Comparison of ENCODE assay signal across 9 cellular contexts in the genomic region with DNA sequence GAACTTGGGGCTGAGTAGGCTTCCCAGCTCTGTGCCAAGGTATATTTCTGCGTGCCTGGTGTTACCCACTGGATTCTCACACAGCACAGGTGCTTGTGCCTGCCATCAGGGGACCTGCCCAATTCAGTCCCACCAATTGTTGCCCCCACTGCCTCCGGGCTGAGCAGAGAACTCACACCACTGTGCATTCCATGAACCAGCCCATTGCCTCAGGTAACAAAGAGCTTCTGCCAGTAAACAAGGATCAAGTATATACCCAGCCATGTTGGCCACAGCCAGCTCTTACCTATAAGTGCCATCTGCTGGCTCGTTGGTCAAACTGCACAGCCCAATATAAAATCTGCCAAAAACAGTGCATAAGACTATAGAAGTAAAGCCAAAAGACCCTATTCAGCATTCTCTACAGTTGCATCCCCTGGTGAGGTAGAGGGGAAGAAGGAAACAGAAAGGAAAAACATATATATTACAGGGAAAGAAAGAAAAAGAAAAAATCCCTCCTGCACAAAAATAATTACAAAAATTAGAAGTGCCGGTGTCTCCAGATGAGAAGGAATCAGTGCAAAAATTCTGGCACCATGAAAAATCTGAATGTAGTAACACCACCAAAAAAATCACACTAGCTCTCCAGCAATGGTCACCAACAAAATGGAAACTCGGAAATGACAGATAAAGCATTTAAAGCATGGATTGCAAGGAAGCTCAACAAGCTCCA.
DNase-seq lines count a peak whose midpoint lies in the region; ATAC-seq, FAIRE-seq and TF ChIP-seq lines count a peak whose summit lies in the region.
"Had no signal": no experiment of that assay in that cellular context is flagged by ENCODE, and none has a peak within 500 bp of the region (broad histone marks: within the 10 kb centered on the region; RNA-seq: fewer than 3 reads in every experiment).

No MANE protein-coding gene starts in this region.

- H3K27ac ChIP-seq in endothelial cell of umbilical vein (ENCODE audit: insufficient read depth, low read depth, low read length): no peak overlapping the region

- H3K36me3 ChIP-seq in endothelial cell of umbilical vein (ENCODE audit: control insufficient read depth in 2 of 2, extremely low read depth in 1 of 2, insufficient read depth in 2 of 2, low read length in 2 of 2): no peaks in the 10 kb centered on the region

- H3K9me1 ChIP-seq in endothelial cell of umbilical vein (replicated peaks; ENCODE audit: control insufficient read depth, extremely low read depth, insufficient read depth, low read length): no peaks in the 10 kb centered on the region

- CTCF ChIA-PET in endothelial cell of umbilical vein (lab: Charles Lee): interaction anchor here (0.6 to 3.6 kb wide), 33 partner anchors 9 to 1872 kb away, joined by 3 to 35 read pairs (median 5); partner anchors contain the start of gene TENT5A

- TF ChIP-seq CTCF in endothelial cell of umbilical vein (IDR thresholded peaks at IDR 0.05; ENCODE audit: extremely low read depth in 1 of 2, insufficient read depth in 1 of 2, low read depth in 1 of 2, low read length in 2 of 2) (peak; percentile 61 to 66), progenitor cell of endocrine pancreas (IDR thresholded peaks at IDR 0.05; ENCODE audit: unreplicated experiment) (peak; percentile 44)

- dilution Hi-C loops in endothelial cell of umbilical vein (cut with MboI; ENCODE audit: extremely low pct_ligation_motif_present, low sequenced_read_pairs): no loop called here

- H3K4me3 ChIP-seq in endothelial cell of umbilical vein (replicated peaks in 1 of 3; ENCODE audit: insufficient read depth in 1 of 3, low read depth in 1 of 3, low read length in 3 of 3): no peak overlapping the region

- no peak overlapping the region for H3K27ac Mint-ChIP-seq in progenitor cell of endocrine pancreas
- H3K27ac Mint-ChIP-seq: stimulated activated naive CD8-positive, alpha-beta T cell treated with anti-CD3 and anti-CD28 coated beads, Interleukin-15, amount 100 ng/mL, for 72 hours had no signal

- H2AFZ ChIP-seq in endothelial cell of umbilical vein (ENCODE audit: low read depth, low read length): no peak overlapping the region

- ATAC-seq in GM18508 (IDR thresholded peaks at IDR 0.05; ENCODE audit: insufficient read depth, unreplicated experiment) (peak; percentile 81), HG02885 (IDR thresholded peaks at IDR 0.05; ENCODE audit: poor library complexity, unreplicated experiment) (peak; percentile 88), GM19455 (IDR thresholded peaks at IDR 0.05; ENCODE audit: unreplicated experiment) (no peak)
- ATAC-seq: stimulated activated naive CD8-positive, alpha-beta T cell treated with anti-CD3 and anti-CD28 coated beads, Interleukin-15, amount 100 ng/mL, for 72 hours had no signal

- in situ Hi-C loops in ACHN (cut with HindIII; ENCODE audit: low pct_ligation_motif_present, low pct_unique_long_range_greater_than_20kb, low sequenced_read_pairs): no loop called here

- peaks cover 33% of the 10 kb centered on the region for H3K9me3 Mint-ChIP-seq in progenitor cell of endocrine pancreas (ENCODE audit: low read depth)

- H3K36me3 Mint-ChIP-seq in progenitor cell of endocrine pancreas (ENCODE audit: insufficient read depth): peaks cover 3% of the 10 kb centered on the region

- no peaks in the 10 kb centered on the region for H3K9me3 ChIP-seq in endothelial cell of umbilical vein (replicated peaks; ENCODE audit: control insufficient read depth, insufficient read depth, low read length)

- FAIRE-seq in endothelial cell of umbilical vein (lab: Jason Lieb, UNC): peak; percentile 58

- no peaks in the 10 kb centered on the region for H3K27me3 Mint-ChIP-seq in progenitor cell of endocrine pancreas
- H3K27me3 Mint-ChIP-seq: stimulated activated naive CD8-positive, alpha-beta T cell treated with anti-CD3 and anti-CD28 coated beads, Interleukin-15, amount 100 ng/mL, for 72 hours had no signal

- no peaks in the 10 kb centered on the region for H4K20me1 ChIP-seq in endothelial cell of umbilical vein (replicated peaks; ENCODE audit: control insufficient read depth, extremely low read depth, insufficient read depth, low read length)

- H3K79me2 ChIP-seq in endothelial cell of umbilical vein (ENCODE audit: control insufficient read depth, insufficient read depth, low read length): no peaks in the 10 kb centered on the region

- BruUV-seq in endothelial cell of umbilical vein (replicated peaks; lab: Mats Ljungman, UMichigan): no TSS peak

- no peaks in the 10 kb centered on the region for H3K4me1 Mint-ChIP-seq in progenitor cell of endocrine pancreas (ENCODE audit: low read depth)
- H3K4me1 Mint-ChIP-seq: stimulated activated naive CD8-positive, alpha-beta T cell treated with anti-CD3 and anti-CD28 coated beads, Interleukin-15, amount 100 ng/mL, for 72 hours had no signal

- H3K4me1 ChIP-seq in endothelial cell of umbilical vein (ENCODE audit: control insufficient read depth, extremely low read depth, insufficient read depth, low read length): no peaks in the 10 kb centered on the region

- H3K9ac ChIP-seq in endothelial cell of umbilical vein (replicated peaks; ENCODE audit: extremely low read depth, insufficient read depth, low read length): no peak overlapping the region

- H3K4me3 Mint-ChIP-seq in progenitor cell of endocrine pancreas (ENCODE audit: low read depth): no peak overlapping the region
- H3K4me3 Mint-ChIP-seq: stimulated activated naive CD8-positive, alpha-beta T cell treated with anti-CD3 and anti-CD28 coated beads, Interleukin-15, amount 100 ng/mL, for 72 hours had no signal

- intact Hi-C loops in endothelial cell of umbilical vein (cut with micrococcal nuclease): loop anchor here (1.0 to 10.0 kb wide), 5 partner anchors 23 to 1261 kb away; no protein-coding TSS in a partner anchor

- H3K4me2 ChIP-seq in endothelial cell of umbilical vein (ENCODE audit: insufficient read depth, low read length): no peak overlapping the region

- no peaks in the 10 kb centered on the region for H3K27me3 ChIP-seq in endothelial cell of umbilical vein (ENCODE audit: control insufficient read depth in 2 of 2, insufficient read depth in 2 of 2, low read length in 2 of 2)

- peak; percentile 46 for DNase-seq in ACHN
- DNase-seq in NOMO-1 treated with DMSO at 0.1 percent for 48 hours (lab: John Stamatoyannopoulos, UW; ENCODE audit: unreplicated experiment): peak; percentile 16
- no peak for DNase-seq in endothelial cell of umbilical vein (ENCODE audit: low read depth, low spot score)
- DNase-seq in progenitor cell of endocrine pancreas (ENCODE audit: low spot score, unreplicated experiment): no peak
- no peak for DNase-seq in activated CD4-positive, CD25-positive, alpha-beta regulatory T cell treated with anti-CD3 and anti-CD28 coated beads, Interleukin-2, amount 50 U/mL, for 72 hours

- no peak for TF ChIP-seq POLR2A in endothelial cell of umbilical vein (IDR thresholded peaks at IDR 0.05; ENCODE audit: low read depth, low read length)

- POLR2A ChIA-PET in endothelial cell of umbilical vein (lab: Charles Lee): no interaction called here

TF ChIP-seq in endothelial cell of umbilical vein, 7 proteins besides CTCF, POLR2A, EP300 and RAD21:
- TF ChIP-seq FOS (IDR thresholded peaks at IDR 0.05; ENCODE audit: borderline replicate concordance, insufficient read depth, low read length) (no peak), JUN (IDR thresholded peaks at IDR 0.05; ENCODE audit: borderline replicate concordance, insufficient read depth, insufficient read length, low read depth) (no peak), EZH2 (IDR thresholded peaks at IDR 0.05; ENCODE audit: borderline replicate concordance, low read depth, low read length, severe bottlenecking) (no peak), POLR2AphosphoS5 (IDR thresholded peaks at IDR 0.05; ENCODE audit: insufficient read depth, low read depth, low read length) (no peak), GATA2 (IDR thresholded peaks at IDR 0.05; ENCODE audit: insufficient read depth, insufficient read length, low read depth, low read length) (no peak), MAX (IDR thresholded peaks at IDR 0.05; ENCODE audit: insufficient read depth, insufficient read length) (no peak), MYC (IDR thresholded peaks at IDR 0.05; ENCODE audit: low read depth, low read length) (no peak)

Comparison
In these comparisons a context has a peak if more than half of its experiments do, and no peak if none do; other contexts are left out.
1. DNase-seq: peak in ACHN (single experiment) and NOMO-1 treated with DMSO at 0.1 percent for 48 hours (single experiment); none in endothelial cell of umbilical vein (single experiment), progenitor cell of endocrine pancreas (single experiment) and activated CD4-positive, CD25-positive, alpha-beta regulatory T cell treated with anti-CD3 and anti-CD28 coated beads, Interleukin-2, amount 50 U/mL, for 72 hours (single experiment).